8 cellular contexts compared by ENCODE assay signal in genomic region chr5:173781826-173782670, GRCh38.
A peak's percentile ranks its signal among the peaks of the same experiment; 100 is the strongest.
DNase-seq lines count a peak whose midpoint lies in the region; ATAC-seq and TF ChIP-seq lines count a peak whose summit lies in the region.

No MANE protein-coding gene starts in this region.

- H3K27ac Mint-ChIP-seq in endothelial cell (ENCODE audit: unreplicated experiment): no peak overlapping the region

- no peak for TF ChIP-seq EP300 in transverse colon (IDR thresholded peaks at IDR 0.05; ENCODE audit: low read depth)

- no peak overlapping the region for H3K4me3 Mint-ChIP-seq in endothelial cell (ENCODE audit: unreplicated experiment)

- in situ Hi-C loops in SK-MEL-5 (cut with HindIII; ENCODE audit: low pct_unique_long_range_greater_than_20kb, low sequenced_read_pairs): no loop called here
- in situ Hi-C loops in transverse colon (cut with MboI; ENCODE audit: low pct_ligation_motif_present in 1 of 4, low pct_unique_long_range_greater_than_20kb in 1 of 4, low sequenced_read_pairs in 3 of 4): no loop called here

- no peaks in the 10 kb centered on the region for H3K9me3 ChIP-seq in transverse colon

- peak overlapping the region; percentile 27 to 71 (median 59) for H3K27ac ChIP-seq in transverse colon

- intact Hi-C loops in posterior cingulate gyrus (cut with DNase I) (loop anchor here (10.0 kb wide), 2 partner anchors 103 to 183 kb away; partner anchors contain the start of gene CPEB4), transverse colon (cut with DNase I; ENCODE audit: low total_unique reads) (no loop called here)

- no peak for TF ChIP-seq POLR2A in transverse colon (IDR thresholded peaks at IDR 0.05)

- H3K36me3 ChIP-seq in transverse colon: no peaks in the 10 kb centered on the region

- H3K27me3 Mint-ChIP-seq in endothelial cell (ENCODE audit: unreplicated experiment): peaks cover 7% of the 10 kb centered on the region

- H3K27me3 ChIP-seq in transverse colon: no peaks in the 10 kb centered on the region

- ATAC-seq in GM18502 (IDR thresholded peaks at IDR 0.05; ENCODE audit: poor library complexity, unreplicated experiment): peak; percentile 41

- 42 to 44% methylated on average over 8 of the region's 8 CpGs for WGBS in transverse colon (ENCODE audit: low coverage in 1 of 2), 2 donors

- DNase-seq in SK-MEL-5 (ENCODE audit: low read depth, low spot score): peak; percentile 56
- DNase-seq in activated naive CD4-positive, alpha-beta T cell treated with anti-CD3 and anti-CD28 coated beads, Interleukin-2, amount 50 U/mL, for 16 hours: peak; percentile 59
- peak; percentile 82 for DNase-seq in globus pallidus (ENCODE audit: low spot score)
- peak; percentile 64 to 96 (median 80) for DNase-seq in posterior cingulate gyrus
- peak; percentile 73 for DNase-seq in transverse colon
- DNase-seq in endothelial cell (ENCODE audit: low spot score): no peak
- DNase-seq in NCI-H187 treated with DMSO at 0.1 percent for 48 hours (lab: John Stamatoyannopoulos, UW): no peak

- H3K9me3 Mint-ChIP-seq in endothelial cell (ENCODE audit: unreplicated experiment): no peaks in the 10 kb centered on the region

- H3K4me3 ChIP-seq in transverse colon: no peak overlapping the region

- peaks cover 35% of the 10 kb centered on the region for H3K4me1 Mint-ChIP-seq in endothelial cell (ENCODE audit: unreplicated experiment)

- TF ChIP-seq CTCF in transverse colon (IDR thresholded peaks at IDR 0.05): no peak
- TF ChIP-seq CTCF in endothelial cell (IDR thresholded peaks at IDR 0.05; ENCODE audit: unreplicated experiment): no peak

- peaks cover 7 to 21% (median 9%) of the 10 kb centered on the region in 4 donors for H3K4me1 ChIP-seq in transverse colon

- H3K36me3 Mint-ChIP-seq in endothelial cell (ENCODE audit: low read depth, unreplicated experiment): no peaks in the 10 kb centered on the region

Comparison
In these comparisons a context has a peak if more than half of its experiments do, and no peak if none do; other contexts are left out.
1. DNase-seq: peak in SK-MEL-5 (single experiment), activated naive CD4-positive, alpha-beta T cell treated with anti-CD3 and anti-CD28 coated beads, Interleukin-2, amount 50 U/mL, for 16 hours (single experiment), globus pallidus (single experiment), posterior cingulate gyrus (10 of 10) and transverse colon (single experiment); none in endothelial cell (single experiment) and NCI-H187 treated with DMSO at 0.1 percent for 48 hours (single experiment).